ENCODE assay signal across 21 cellular contexts in genomic region chr2:25380023-25380422, GRCh38. TPM values are rescaled to one million over a fixed set of nuclear protein-coding genes. Genes with fewer than 3 reads are reported as not detected.
DNase-seq lines count a peak whose midpoint lies in the region; ATAC-seq and TF ChIP-seq lines count a peak whose summit lies in the region.
"Had no signal": no experiment of that assay in that cellular context is flagged by ENCODE, and none has a peak within 500 bp of the region (broad histone marks: within the 10 kb centered on the region; RNA-seq: fewer than 3 reads in every experiment).

No MANE protein-coding gene starts in this region.

- ATAC-seq in activated CD4-positive, alpha-beta T cell treated with anti-CD3 and anti-CD28 coated beads for 36 hours = no peak
- ATAC-seq in memory B cell (ENCODE audit: low read depth) = no peak
- ATAC-seq: left ventricle myocardium superior; stimulated activated naive CD8-positive, alpha-beta T cell treated with anti-CD3 and anti-CD28 coated beads, Interleukin-15, Interleukin-2, amounts not matched to agents 100 U/mL and 50 U/mL, for 24 hours had no signal

- no peak overlapping the region for H2AFZ ChIP-seq in SU-DHL-6 (ENCODE audit: low read depth, low read length, severe bottlenecking)

- no peaks in the 10 kb centered on the region for H3K9me3 ChIP-seq in SU-DHL-6 (ENCODE audit: insufficient read depth, low read length)
- H3K9me3 ChIP-seq: psoas muscle, vagina had no signal

- CTCF ChIA-PET in activated CD4-positive, alpha-beta T cell treated with anti-CD3 and anti-CD28 coated beads for 36 hours (lab: Charles Lee) = interaction anchor here (0.8 to 1.6 kb wide), 2 partner anchors 18 to 21 kb away, joined by 3 to 7 read pairs; no protein-coding TSS in a partner anchor
- CTCF ChIA-PET in activated CD4-positive, alpha-beta T cell treated with anti-CD3 and anti-CD28 coated beads, Interleukin-2, amount 10 ng/mL, durations not matched to agents 7 days and 5 days (lab: Charles Lee) = interaction anchor here (1.1 to 5.3 kb wide), 2 partner anchors 18 to 178 kb away, joined by 3 to 23 read pairs; no protein-coding TSS in a partner anchor

- peaks cover 15% of the 10 kb centered on the region for H3F3A ChIP-seq in SU-DHL-6 (ENCODE audit: insufficient read depth)

- peak; percentile 18 for DNase-seq in activated CD4-positive, alpha-beta T cell treated with anti-CD3 and anti-CD28 coated beads for 36 hours
- DNase-seq in activated CD4-positive, alpha-beta T cell treated with anti-CD3 and anti-CD28 coated beads, Interleukin-2, amount 10 ng/mL, durations not matched to agents 7 days and 5 days = no peak
- DNase-seq in GM13977 (ENCODE audit: low spot score) = peak; percentile 72
- DNase-seq in memory B cell (ENCODE audit: low spot score in 2 of 2) = no peak
- no peak for DNase-seq in activated CD4-positive, CD25-positive, alpha-beta regulatory T cell treated with anti-CD3 and anti-CD28 coated beads, Interleukin-2, amount 50 U/mL, for 72 hours
- no peak for DNase-seq in NCI-H1694 treated with DMSO at 0.1 percent for 48 hours (lab: John Stamatoyannopoulos, UW)
- DNase-seq in AG20443 (ENCODE audit: low spot score) = no peak
- DNase-seq: activated CD4-positive, CD25-positive, alpha-beta regulatory T cell; activated naive CD4-positive, alpha-beta T cell treated with anti-CD3 and anti-CD28 coated beads, Interleukin-2, amount 50 U/mL, for 16 hours; anterior cingulate cortex; CD4-positive, alpha-beta memory T cell; Karpas-422; left ventricle myocardium superior; NCI-H1694; NCI-H2171; stimulated activated naive CD8-positive, alpha-beta T cell treated with anti-CD3 and anti-CD28 coated beads, Interleukin-15, Interleukin-2, amounts not matched to agents 100 U/mL and 50 U/mL, for 24 hours had no signal

- no peaks in the 10 kb centered on the region for H3K36me3 ChIP-seq in SU-DHL-6 (ENCODE audit: low read length)
- H3K36me3 ChIP-seq: vagina had no signal

- H3K4me2 ChIP-seq in SU-DHL-6 (ENCODE audit: low read depth, low read length, poor library complexity, severe bottlenecking) = peak overlapping the region; percentile 32

- intact Hi-C loops in activated CD4-positive, alpha-beta T cell treated with anti-CD3 and anti-CD28 coated beads for 36 hours (cut with DNase I, micrococcal nuclease) = no loop called here

- POLR2A ChIA-PET in activated CD4-positive, alpha-beta T cell treated with anti-CD3 and anti-CD28 coated beads for 36 hours (lab: Charles Lee) = interaction anchor here (1.4 kb wide), 1 partner anchor 18 kb away, joined by 3 read pairs; no protein-coding TSS in a partner anchor
- POLR2A ChIA-PET in activated CD4-positive, alpha-beta T cell treated with anti-CD3 and anti-CD28 coated beads, Interleukin-2, amount 10 ng/mL, durations not matched to agents 7 days and 5 days (lab: Charles Lee) = no interaction called here

- no peaks in the 10 kb centered on the region for H3K27me3 Mint-ChIP-seq in activated CD4-positive, alpha-beta T cell treated with anti-CD3 and anti-CD28 coated beads for 36 hours
- H3K27me3 Mint-ChIP-seq in activated CD4-positive, alpha-beta T cell treated with anti-CD3 and anti-CD28 coated beads, Interleukin-2, amount 10 ng/mL, durations not matched to agents 7 days and 5 days = no peaks in the 10 kb centered on the region
- no peaks in the 10 kb centered on the region for H3K27me3 Mint-ChIP-seq in memory B cell
- H3K27me3 Mint-ChIP-seq: CD4-positive, alpha-beta memory T cell had no signal

- peak overlapping the region; percentile 49 for H3K27ac ChIP-seq in SU-DHL-6 (ENCODE audit: low read depth, low read length)
- H3K27ac ChIP-seq: 22Rv1, HL-60, vagina had no signal

- in situ Hi-C loops in GM13977 (cut with MboI; ENCODE audit: low pct_unique_long_range_greater_than_20kb, low sequenced_read_pairs, unreplicated experiment) = no loop called here

- no peak for TF ChIP-seq CTCF in GM13977 (IDR thresholded peaks at IDR 0.05; ENCODE audit: extremely low read depth, insufficient read depth, missing control alignments)
- no peak for TF ChIP-seq CTCF in SU-DHL-6 (IDR thresholded peaks at IDR 0.05; ENCODE audit: insufficient read depth, low read length, poor library complexity, severe bottlenecking)

- H3K9me3 Mint-ChIP-seq in activated CD4-positive, alpha-beta T cell treated with anti-CD3 and anti-CD28 coated beads for 36 hours (ENCODE audit: low read depth) = no peaks in the 10 kb centered on the region
- H3K9me3 Mint-ChIP-seq in activated CD4-positive, alpha-beta T cell treated with anti-CD3 and anti-CD28 coated beads, Interleukin-2, amount 10 ng/mL, durations not matched to agents 7 days and 5 days = no peaks in the 10 kb centered on the region
- H3K9me3 Mint-ChIP-seq in memory B cell = no peaks in the 10 kb centered on the region

- H3K9me2 ChIP-seq in SU-DHL-6 (replicated peaks; ENCODE audit: insufficient read depth, low read length) = no peaks in the 10 kb centered on the region

- H3K4me3 Mint-ChIP-seq in activated CD4-positive, alpha-beta T cell treated with anti-CD3 and anti-CD28 coated beads for 36 hours = no peak overlapping the region
- H3K4me3 Mint-ChIP-seq in activated CD4-positive, alpha-beta T cell treated with anti-CD3 and anti-CD28 coated beads, Interleukin-2, amount 10 ng/mL, durations not matched to agents 7 days and 5 days = no peak overlapping the region
- H3K4me3 Mint-ChIP-seq in memory B cell = no peak overlapping the region
- H3K4me3 Mint-ChIP-seq: CD4-positive, alpha-beta memory T cell had no signal

- H3K4me1 Mint-ChIP-seq in activated CD4-positive, alpha-beta T cell treated with anti-CD3 and anti-CD28 coated beads for 36 hours = peaks cover 42% of the 10 kb centered on the region
- H3K4me1 Mint-ChIP-seq in activated CD4-positive, alpha-beta T cell treated with anti-CD3 and anti-CD28 coated beads, Interleukin-2, amount 10 ng/mL, durations not matched to agents 7 days and 5 days = peaks cover 40% of the 10 kb centered on the region
- H3K4me1 Mint-ChIP-seq in memory B cell = peaks cover 32% of the 10 kb centered on the region

- H3K27ac Mint-ChIP-seq in activated CD4-positive, alpha-beta T cell treated with anti-CD3 and anti-CD28 coated beads for 36 hours = peak overlapping the region; percentile 21
- H3K27ac Mint-ChIP-seq in activated CD4-positive, alpha-beta T cell treated with anti-CD3 and anti-CD28 coated beads, Interleukin-2, amount 10 ng/mL, durations not matched to agents 7 days and 5 days = no peak overlapping the region
- H3K27ac Mint-ChIP-seq in memory B cell = peak overlapping the region; percentile 14

- H3K79me2 ChIP-seq in SU-DHL-6 (ENCODE audit: insufficient read depth, low read length) = no peaks in the 10 kb centered on the region

- H3K27me3 ChIP-seq in SU-DHL-6 (ENCODE audit: low read length) = no peaks in the 10 kb centered on the region
- H3K27me3 ChIP-seq: vagina had no signal

- no peak overlapping the region for H3K4me3 ChIP-seq in SU-DHL-6 (ENCODE audit: insufficient read depth, low read length, poor library complexity, severe bottlenecking)
- H3K4me3 ChIP-seq: psoas muscle, vagina had no signal

- H4K20me1 ChIP-seq in SU-DHL-6 (ENCODE audit: low read depth, low read length) = no peaks in the 10 kb centered on the region

- H3K9ac ChIP-seq in SU-DHL-6 (ENCODE audit: low read length) = peak overlapping the region; percentile 16; the same call in 1 of the 2 replicates

- no peaks in the 10 kb centered on the region for H3K36me3 Mint-ChIP-seq in activated CD4-positive, alpha-beta T cell treated with anti-CD3 and anti-CD28 coated beads for 36 hours (ENCODE audit: low read depth)
- H3K36me3 Mint-ChIP-seq in activated CD4-positive, alpha-beta T cell treated with anti-CD3 and anti-CD28 coated beads, Interleukin-2, amount 10 ng/mL, durations not matched to agents 7 days and 5 days (ENCODE audit: low read depth) = no peaks in the 10 kb centered on the region
- H3K36me3 Mint-ChIP-seq in memory B cell = peaks cover 3% of the 10 kb centered on the region

RNA-seq across cellular contexts. Expression of gene DNMT3A, which starts 38.3 kb away (rescaled TPM):
- 10 to 100 TPM; 62.3 to 76.2 TPM for total RNA-seq in activated CD4-positive, alpha-beta T cell treated with anti-CD3 and anti-CD28 coated beads for 36 hours
- 10 to 100 TPM; 55.9 to 62.3 TPM for total RNA-seq in activated CD4-positive, alpha-beta T cell treated with anti-CD3 and anti-CD28 coated beads, Interleukin-2, amount 10 ng/mL, durations not matched to agents 7 days and 5 days

Comparison
In these comparisons a context has a peak if more than half of its experiments do, and no peak if none do; other contexts are left out.
1. DNase-seq: peak in activated CD4-positive, alpha-beta T cell treated with anti-CD3 and anti-CD28 coated beads for 36 hours (single experiment) and GM13977 (single experiment); none in activated CD4-positive, alpha-beta T cell treated with anti-CD3 and anti-CD28 coated beads, Interleukin-2, amount 10 ng/mL, durations not matched to agents 7 days and 5 days (single experiment), memory B cell (0 of 2), activated CD4-positive, CD25-positive, alpha-beta regulatory T cell treated with anti-CD3 and anti-CD28 coated beads, Interleukin-2, amount 50 U/mL, for 72 hours (single experiment), NCI-H1694 treated with DMSO at 0.1 percent for 48 hours (single experiment) and AG20443 (single experiment).